8 cellular contexts compared by ENCODE assay signal in genomic region chr20:63894358-63895201, GRCh38.
DNase-seq lines count a peak whose midpoint lies in the region; ATAC-seq and TF ChIP-seq lines count a peak whose summit lies in the region.

A gene with protein sequence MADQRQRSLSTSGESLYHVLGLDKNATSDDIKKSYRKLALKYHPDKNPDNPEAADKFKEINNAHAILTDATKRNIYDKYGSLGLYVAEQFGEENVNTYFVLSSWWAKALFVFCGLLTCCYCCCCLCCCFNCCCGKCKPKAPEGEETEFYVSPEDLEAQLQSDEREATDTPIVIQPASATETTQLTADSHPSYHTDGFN (plus strand): TSS chr20:63895126. CDS start chr20:63928346, 33,220 bp downstream.

- H3K27ac ChIP-seq in BLaER1 (peak within 1 kb of the TSS; percentile 69), coronary artery (peak within 1 kb of the TSS; percentile 42 to 90)

- H3K4me3 ChIP-seq in BLaER1 (peak within 1 kb of the TSS; percentile 73), coronary artery (peak within 1 kb of the TSS; percentile 82)

- H3K4me1 ChIP-seq in BLaER1 = peaks cover 57% of the 10 kb centered on the region

- DNase-seq in NCI-H69 (lab: John Stamatoyannopoulos, UW) = peak; percentile 92
- peak; percentile 96 for DNase-seq in activated CD4-positive, alpha-beta T cell treated with anti-CD3 and anti-CD28 coated beads, Interleukin-2, amount 50 U/mL, for 1 hour
- DNase-seq in coronary artery (ENCODE audit: low spot score) = peak; percentile 94
- peak; percentile 98 for DNase-seq in left kidney (ENCODE audit: low read depth, low spot score)
- peak; percentile 93 to 94 for DNase-seq in stimulated activated CD4-positive, alpha-beta T cell treated with anti-CD3 and anti-CD28 coated beads, Interleukin-1b, Interleukin-23, amount 100 ng/mL, for 4 hours (ENCODE audit: low read depth in 2 of 2)

- H3K9me3 ChIP-seq in BLaER1 = no peaks in the 10 kb centered on the region

- H3K4me2 ChIP-seq in BLaER1 = peak within 1 kb of the TSS; percentile 96

- H3K9ac ChIP-seq in BLaER1 = peak within 1 kb of the TSS; percentile 81

- peaks cover 48% of the 10 kb centered on the region for H3K36me3 ChIP-seq in BLaER1

- TF ChIP-seq CTCF in coronary artery (IDR thresholded peaks at IDR 0.05) = no peak

- H4K20me1 ChIP-seq in BLaER1 = peaks cover 89% of the 10 kb centered on the region

- H3K27me3 ChIP-seq in BLaER1 = no peaks in the 10 kb centered on the region

- ATAC-seq in GM19328 (IDR thresholded peaks at IDR 0.05; ENCODE audit: unreplicated experiment) (peak; percentile 77), HG03469 (IDR thresholded peaks at IDR 0.05; ENCODE audit: unreplicated experiment) (peak; percentile 69)

Comparison
In these comparisons a context has a peak if more than half of its experiments do, and no peak if none do; other contexts are left out.
1. Peak in every context shown above with its lines: DNase-seq, ATAC-seq, H3K4me3 ChIP-seq and H3K27ac ChIP-seq.